In genomic region chr3:52851348-52851747, GRCh38 we compare ENCODE assay signal across 8 cellular contexts. TPM values are rescaled to one million over a fixed set of nuclear protein-coding genes. Genes with fewer than 3 reads are reported as not detected.
DNase-seq lines count a peak whose midpoint lies in the region; ATAC-seq lines count a peak whose summit lies in the region.

No MANE protein-coding gene starts in this region.

- no peak overlapping the region for H3K14ac ChIP-seq in mesenchymal stem cell (ENCODE audit: low read length in 2 of 2)

- no peak for ATAC-seq in GM21619 (IDR thresholded peaks at IDR 0.05; ENCODE audit: unreplicated experiment)
- ATAC-seq in GM21723 (IDR thresholded peaks at IDR 0.05; ENCODE audit: unreplicated experiment) = no peak

- H3K4me2 ChIP-seq in mesenchymal stem cell (ENCODE audit: low read length, poor library complexity, severe bottlenecking) = no peak overlapping the region

- WGBS in mesenchymal stem cell = 63% methylated on average over 3 of the region's 3 CpGs

- no peak overlapping the region for H4K91ac ChIP-seq in mesenchymal stem cell (ENCODE audit: low read length)

- H3K79me1 ChIP-seq in mesenchymal stem cell (replicated peaks; ENCODE audit: low read length, poor library complexity, severe bottlenecking) = peaks cover 5% of the 10 kb centered on the region

- H2BK15ac ChIP-seq in mesenchymal stem cell (ENCODE audit: low read depth, poor library complexity, severe bottlenecking) = no peak overlapping the region

- DNase-seq in NCI-H2196 (lab: John Stamatoyannopoulos, UW; ENCODE audit: unreplicated experiment) = peak; percentile 29
- no peak for DNase-seq in NCI-H2196 treated with DMSO at 0.1 percent for 48 hours (lab: John Stamatoyannopoulos, UW; ENCODE audit: unreplicated experiment)
- DNase-seq in Jurkat, Clone E6-1 (ENCODE audit: low read depth, low spot score) = peak; percentile 42
- DNase-seq in SHP77 treated with DMSO at 0.1 percent for 48 hours (lab: John Stamatoyannopoulos, UW) = peak; percentile 38
- peak; percentile 15 to 51 for DNase-seq in dermis microvascular lymphatic vessel endothelial cell (ENCODE audit: low read depth in 2 of 2)
- peak; percentile 53 for DNase-seq in mesenchymal stem cell

- no peak overlapping the region for H3K23ac ChIP-seq in mesenchymal stem cell (ENCODE audit: low read length in 2 of 2)

- H2AFZ ChIP-seq in mesenchymal stem cell (ENCODE audit: low read depth, low read length) = no peak overlapping the region

- H3K27me3 ChIP-seq in mesenchymal stem cell (ENCODE audit: control insufficient read depth in 1 of 2, insufficient read depth in 1 of 2, low read length in 2 of 2) = no peaks in the 10 kb centered on the region

- no peak overlapping the region for H2BK5ac ChIP-seq in mesenchymal stem cell (ENCODE audit: low read depth, low read length, poor library complexity, severe bottlenecking)

- no peak overlapping the region for H3K4ac ChIP-seq in mesenchymal stem cell (ENCODE audit: low read depth in 1 of 2, low read length in 2 of 2)

- peaks cover 1% of the 10 kb centered on the region for H3K4me1 ChIP-seq in mesenchymal stem cell (ENCODE audit: control insufficient read depth, insufficient read depth, low read depth, low read length)

- no peak overlapping the region for H3K4me3 ChIP-seq in Jurkat, Clone E6-1 (ENCODE audit: low read length)
- H3K4me3 ChIP-seq in mesenchymal stem cell (ENCODE audit: insufficient read depth in 1 of 2, low read depth in 1 of 2, low read length in 2 of 2) = no peak overlapping the region

- H3K27ac ChIP-seq in mesenchymal stem cell (ENCODE audit: low read length, poor library complexity, severe bottlenecking) = no peak overlapping the region

- no peak overlapping the region for H2BK120ac ChIP-seq in mesenchymal stem cell (ENCODE audit: low read depth, low read length)

- H3K18ac ChIP-seq in mesenchymal stem cell (ENCODE audit: low read depth in 1 of 2, low read length in 2 of 2) = no peak overlapping the region

- H4K8ac ChIP-seq in mesenchymal stem cell (ENCODE audit: low read length) = no peak overlapping the region

- H3K9me3 ChIP-seq in mesenchymal stem cell (ENCODE audit: control insufficient read depth, low read length) = no peaks in the 10 kb centered on the region

- H3K9ac ChIP-seq in mesenchymal stem cell (ENCODE audit: low read length) = no peak overlapping the region

- H2BK12ac ChIP-seq in mesenchymal stem cell (ENCODE audit: low read length in 2 of 2) = no peak overlapping the region

- peaks cover 40 to 52% of the 10 kb centered on the region in 2 experiments for H3K36me3 ChIP-seq in mesenchymal stem cell (ENCODE audit: control insufficient read depth in 1 of 2, insufficient read depth in 2 of 2, low read depth in 1 of 2, low read length in 2 of 2)

- H2AK5ac ChIP-seq in mesenchymal stem cell (ENCODE audit: low read length, severe bottlenecking) = no peak overlapping the region

RNA-seq across cellular contexts. Expression of gene MUSTN1, which starts 16.5 kb away (rescaled TPM):
- not detected for polyA plus RNA-seq in Jurkat, Clone E6-1 (2012; ENCODE audit: insufficient read depth, insufficient read length)
- 0.25 TPM in 1 of 2 replicates, not detected in the other for total RNA-seq in dermis microvascular lymphatic vessel endothelial cell
- polyA plus RNA-seq in mesenchymal stem cell (2013, experiment 1 of 2) = 0.48 TPM
- polyA plus RNA-seq in mesenchymal stem cell (2013, experiment 2 of 2) = not detected

RNA-seq across cellular contexts. Expression of gene ITIH4, which starts 20.9 kb away (rescaled TPM):
- 2.1 TPM for polyA plus RNA-seq in Jurkat, Clone E6-1 (2012; ENCODE audit: insufficient read depth, insufficient read length)
- total RNA-seq in dermis microvascular lymphatic vessel endothelial cell = 0.39 and 1.0 TPM in 2 replicates
- polyA plus RNA-seq in mesenchymal stem cell (2013, experiment 1 of 2) = 0.80 TPM
- polyA plus RNA-seq in mesenchymal stem cell (2013, experiment 2 of 2) = 0.93 TPM

RNA-seq across cellular contexts. Expression of gene STIMATE, which starts 46.0 kb away (rescaled TPM):
- polyA plus RNA-seq in Jurkat, Clone E6-1 (2012; ENCODE audit: insufficient read depth, insufficient read length) = 19.9 TPM
- total RNA-seq in dermis microvascular lymphatic vessel endothelial cell = 8.0 and 12.9 TPM in 2 replicates
- polyA plus RNA-seq in mesenchymal stem cell (2013, experiment 1 of 2) = 17.9 TPM
- polyA plus RNA-seq in mesenchymal stem cell (2013, experiment 2 of 2) = 16.0 TPM

RNA-seq across cellular contexts. Expression of gene ITIH3, which starts 56.8 kb away (rescaled TPM):
- not detected for polyA plus RNA-seq in Jurkat, Clone E6-1 (2012; ENCODE audit: insufficient read depth, insufficient read length)
- 0.64 and 1.1 TPM in 2 replicates for total RNA-seq in dermis microvascular lymphatic vessel endothelial cell
- polyA plus RNA-seq in mesenchymal stem cell (2013, experiment 1 of 2) = 0.06 TPM
- polyA plus RNA-seq in mesenchymal stem cell (2013, experiment 2 of 2) = 0.12 TPM
